ENCODE assay signal across 17 cellular contexts in the genomic region with DNA sequence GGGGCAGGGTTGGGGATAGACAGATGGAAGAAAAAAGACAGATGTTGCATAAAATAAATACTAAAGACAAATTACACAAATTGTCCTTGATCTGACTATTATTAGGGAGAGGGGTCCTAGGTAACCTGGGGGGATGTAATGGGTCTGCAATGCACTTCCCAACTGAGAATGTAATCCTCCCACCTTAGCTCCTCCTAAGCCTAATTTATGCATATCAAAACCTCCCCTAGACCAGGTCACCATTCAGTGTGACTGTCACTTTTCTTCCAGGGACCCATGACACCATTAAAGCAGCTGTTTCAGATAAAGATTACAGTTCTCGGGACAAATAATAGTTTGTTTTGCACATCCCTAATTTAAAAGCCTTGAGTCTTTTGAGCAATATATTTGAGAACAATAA.
"Had no signal": no experiment of that assay in that cellular context is flagged by ENCODE, and none has a peak within 500 bp of the region (broad histone marks: within the 10 kb centered on the region; RNA-seq: fewer than 3 reads in every experiment).

No MANE protein-coding gene starts in this region.

- H3K4me1 ChIP-seq: ascending aorta, esophagus squamous epithelium, left lung, right atrium auricular region, transverse colon, uterus had no signal

- H3K4me3 ChIP-seq: ascending aorta, esophagus squamous epithelium, left lung, right atrium auricular region, transverse colon, uterus had no signal

- H3K27me3 Mint-ChIP-seq: activated CD4-positive, alpha-beta T cell treated with anti-CD3 and anti-CD28 coated beads for 36 hours; activated naive CD4-positive, alpha-beta T cell treated with anti-CD3 and anti-CD28 coated beads, Interleukin-2, amount 50 U/mL, for 24 hours; progenitor cell of endocrine pancreas; stimulated activated naive CD8-positive, alpha-beta T cell treated with anti-CD3 and anti-CD28 coated beads, Interleukin-15, Interleukin-2, amounts not matched to agents 100 ng/mL and 50 ng/mL, for 24 hours had no signal

- H3K27ac Mint-ChIP-seq: activated CD4-positive, alpha-beta T cell treated with anti-CD3 and anti-CD28 coated beads for 36 hours; activated naive CD4-positive, alpha-beta T cell treated with anti-CD3 and anti-CD28 coated beads, Interleukin-2, amount 50 U/mL, for 24 hours; nephron; progenitor cell of endocrine pancreas; stimulated activated naive CD8-positive, alpha-beta T cell treated with anti-CD3 and anti-CD28 coated beads, Interleukin-15, Interleukin-2, amounts not matched to agents 100 ng/mL and 50 ng/mL, for 24 hours; T-helper 2 cell treated with Interferon-gamma antibody and Interleukin-4, amounts not matched to agents 5 μg/mL and 100 μg/mL, for 36 hours had no signal

- H3K4me1 Mint-ChIP-seq: activated CD4-positive, alpha-beta T cell treated with anti-CD3 and anti-CD28 coated beads for 36 hours; activated naive CD4-positive, alpha-beta T cell treated with anti-CD3 and anti-CD28 coated beads, Interleukin-2, amount 50 U/mL, for 24 hours had no signal

- H3K4me3 Mint-ChIP-seq: activated CD4-positive, alpha-beta T cell treated with anti-CD3 and anti-CD28 coated beads for 36 hours; activated naive CD4-positive, alpha-beta T cell treated with anti-CD3 and anti-CD28 coated beads, Interleukin-2, amount 50 U/mL, for 24 hours; nephron; stimulated activated naive CD8-positive, alpha-beta T cell treated with anti-CD3 and anti-CD28 coated beads, Interleukin-15, Interleukin-2, amounts not matched to agents 100 ng/mL and 50 ng/mL, for 24 hours; T-helper 2 cell treated with Interferon-gamma antibody and Interleukin-4, amounts not matched to agents 5 μg/mL and 100 μg/mL, for 36 hours had no signal

- H3K36me3 ChIP-seq: ascending aorta, esophagus squamous epithelium, left lung, right atrium auricular region, transverse colon, uterus had no signal

- H3K9me3 Mint-ChIP-seq: nephron; T-helper 2 cell treated with Interferon-gamma antibody and Interleukin-4, amounts not matched to agents 5 μg/mL and 100 μg/mL, for 36 hours had no signal

- H3K9me3 ChIP-seq: ascending aorta, esophagus squamous epithelium, left lung, right atrium auricular region, transverse colon, uterus had no signal

- H3K27me3 ChIP-seq: ascending aorta, esophagus squamous epithelium, left lung, right atrium auricular region, transverse colon, uterus had no signal

- DNase-seq: activated CD4-positive, alpha-beta T cell treated with anti-CD3 and anti-CD28 coated beads for 36 hours; activated CD4-positive, alpha-beta T cell treated with anti-CD3 and anti-CD28 coated beads, Interleukin-2, amount 50 U/mL, for 48 hours; activated gamma-delta T cell; cerebellar nuclear complex; cortex of kidney; effector CD8-positive, alpha-beta T cell; esophagus squamous epithelium; left lung; transverse colon; uterus had no signal

- H3K36me3 Mint-ChIP-seq: activated naive CD4-positive, alpha-beta T cell treated with anti-CD3 and anti-CD28 coated beads, Interleukin-2, amount 50 U/mL, for 24 hours had no signal

- H3K27ac ChIP-seq: ascending aorta, esophagus squamous epithelium, left lung, right atrium auricular region, transverse colon, uterus had no signal
